8 cellular contexts compared by ENCODE assay signal in genomic region chr9:136996361-136997281, GRCh38. TPM values are rescaled to one million over a fixed set of nuclear protein-coding genes. Genes with fewer than 3 reads are reported as not detected.
DNase-seq lines count a peak whose midpoint lies in the region; ATAC-seq and TF ChIP-seq lines count a peak whose summit lies in the region.

CLIC3 (minus strand) TSS chr9:136996568; CDS start chr9:136996543, 25 bp downstream.

- H3K4me3 ChIP-seq in BJ (ENCODE audit: low read depth, low read length): peak within 1 kb of the TSS; percentile 2; the same call in 1 of the 2 replicates
- H3K4me3 ChIP-seq in iPS-15b (ENCODE audit: low read depth, low read length): peak within 1 kb of the TSS; percentile 13

- H3K36me3 Mint-ChIP-seq in stimulated activated memory B cell treated with anti-CD40 and anti-IgM and Interleukin-4, amounts not matched to agents 10 μg/mL and 1 μg/mL and 100 μg/mL, for 72 hours: no peaks in the 10 kb centered on the region

- DNase-seq in BJ (ENCODE audit: low read depth): no peak
- DNase-seq in activated CD8-positive, alpha-beta memory T cell treated with anti-CD3 and anti-CD28 coated beads, Interleukin-2, amount 50 U/mL, for 4 hours: peak; percentile 63
- DNase-seq in NCI-H1092 treated with DMSO at 0.1 percent for 48 hours (lab: John Stamatoyannopoulos, UW): no peak

- H3K9me3 Mint-ChIP-seq in stimulated activated memory B cell treated with anti-CD40 and anti-IgM and Interleukin-4, amounts not matched to agents 10 μg/mL and 1 μg/mL and 100 μg/mL, for 72 hours: no peaks in the 10 kb centered on the region

- peak within 1 kb of the TSS; percentile 54 for H3K4me3 Mint-ChIP-seq in stimulated activated memory B cell treated with anti-CD40 and anti-IgM and Interleukin-4, amounts not matched to agents 10 μg/mL and 1 μg/mL and 100 μg/mL, for 72 hours

- peaks cover 5% of the 10 kb centered on the region for H3K4me1 ChIP-seq in iPS-15b (ENCODE audit: control insufficient read depth, insufficient read depth, low read length)

- no peak for TF ChIP-seq EP300 in Ishikawa (IDR thresholded peaks at IDR 0.05; ENCODE audit: borderline replicate concordance)

- H3K36me3 ChIP-seq in BJ (ENCODE audit: control insufficient read depth, insufficient read depth, low read length): no peaks in the 10 kb centered on the region
- H3K36me3 ChIP-seq in iPS-15b (ENCODE audit: control insufficient read depth, insufficient read depth, low read length): no peaks in the 10 kb centered on the region

- H3K27me3 Mint-ChIP-seq in stimulated activated memory B cell treated with anti-CD40 and anti-IgM and Interleukin-4, amounts not matched to agents 10 μg/mL and 1 μg/mL and 100 μg/mL, for 72 hours: peaks cover 10% of the 10 kb centered on the region

- H3K9me3 ChIP-seq in iPS-15b (ENCODE audit: control insufficient read depth, insufficient read depth, low read length): no peaks in the 10 kb centered on the region

- no peak for TF ChIP-seq RAD21 in Ishikawa (IDR thresholded peaks at IDR 0.05; ENCODE audit: low read depth)

- ATAC-seq in stimulated activated memory B cell treated with anti-CD40 and anti-IgM and Interleukin-4, amounts not matched to agents 10 μg/mL and 1 μg/mL and 100 μg/mL, for 72 hours: no peak
- no peak for ATAC-seq in GM21717 (IDR thresholded peaks at IDR 0.05; ENCODE audit: unreplicated experiment)
- ATAC-seq in GM19324 (IDR thresholded peaks at IDR 0.05; ENCODE audit: low FRiP score, unreplicated experiment): no peak

- CTCF ChIA-PET in BJ (lab: Yijun Ruan, JAX): interaction anchor here (0.6 to 5.7 kb wide), 8 partner anchors 8 to 212 kb away, joined by 3 to 30 read pairs (median 3); partner anchors contain the start of gene ABCA2

- no peaks in the 10 kb centered on the region for H3K27me3 ChIP-seq in BJ (ENCODE audit: control insufficient read depth, insufficient read depth, low read length)
- H3K27me3 ChIP-seq in iPS-15b (ENCODE audit: control insufficient read depth, insufficient read depth, low read length): peaks cover 7% of the 10 kb centered on the region

- no peak within 1 kb of the TSS for H3K9ac ChIP-seq in iPS-15b (ENCODE audit: low read depth, low read length)

- TF ChIP-seq CTCF in BJ (IDR thresholded peaks at IDR 0.05; ENCODE audit: insufficient read depth, low read depth, low read length): no peak

- POLR2A ChIA-PET in BJ (lab: Charles Lee): no interaction called here

- peak within 1 kb of the TSS; percentile 81 for H3K27ac Mint-ChIP-seq in stimulated activated memory B cell treated with anti-CD40 and anti-IgM and Interleukin-4, amounts not matched to agents 10 μg/mL and 1 μg/mL and 100 μg/mL, for 72 hours

- peaks cover 72% of the 10 kb centered on the region for H3K4me1 Mint-ChIP-seq in stimulated activated memory B cell treated with anti-CD40 and anti-IgM and Interleukin-4, amounts not matched to agents 10 μg/mL and 1 μg/mL and 100 μg/mL, for 72 hours

TF ChIP-seq in Ishikawa, 13 proteins besides CTCF, POLR2A, EP300 and RAD21:
- TF ChIP-seq TEAD4 (IDR thresholded peaks at IDR 0.05) (peak; percentile 59; the same call in 1 of the 2 replicates), NFIC (IDR thresholded peaks at IDR 0.05) (no peak; the same call in 1 of the 2 replicates), ZBTB7A (IDR thresholded peaks at IDR 0.05; ENCODE audit: low read depth) (peak; percentile 96)

RNA-seq across cellular contexts. Expression of gene CLIC3, which starts in this region (rescaled TPM):
- polyA plus RNA-seq in BJ (2011; rRNA removed): 3.9 and 4.0 TPM in 2 replicates
- polyA minus RNA-seq in BJ (2011; rRNA and poly(A)+ RNA removed): 0.47 and 0.51 TPM in 2 replicates
